In the genomic region with DNA sequence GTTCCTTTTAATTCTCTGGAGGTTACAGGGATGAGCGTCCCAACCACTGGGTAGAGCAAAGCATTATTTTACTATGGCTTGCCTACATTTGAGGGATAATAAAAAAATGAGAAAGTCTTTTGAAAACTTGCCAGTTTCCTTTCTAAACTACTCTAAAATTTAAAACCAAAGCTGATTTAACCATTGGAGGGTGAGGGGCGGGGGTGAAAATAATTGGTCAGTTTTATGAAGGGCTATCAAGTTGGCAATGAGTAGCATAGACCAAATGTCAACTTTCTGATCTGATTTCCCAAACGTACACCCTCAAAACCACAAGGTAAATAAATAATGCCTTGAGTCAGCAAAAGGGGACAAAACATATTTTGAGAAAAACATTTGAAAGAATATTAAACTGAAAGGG, we compare ENCODE assay signal across 28 cellular contexts.
"Had no signal": no experiment of that assay in that cellular context is flagged by ENCODE, and none has a peak within 500 bp of the region (broad histone marks: within the 10 kb centered on the region; RNA-seq: fewer than 3 reads in every experiment).

No MANE protein-coding gene starts in this region.

- H3K4me3 Mint-ChIP-seq: brain; naive thymus-derived CD8-positive, alpha-beta T cell; neural crest cell; type B pancreatic cell had no signal

- H3K27me3 ChIP-seq: ascending aorta, cardiac muscle cell, colonic mucosa, esophagus squamous epithelium, pancreas, spleen, uterus had no signal

- H3K9me3 Mint-ChIP-seq: brain, neural crest cell, type B pancreatic cell had no signal

- H3K36me3 ChIP-seq: ascending aorta, cardiac muscle cell, colonic mucosa, pancreas, thoracic aorta, uterus had no signal

- H3K27ac Mint-ChIP-seq: type B pancreatic cell had no signal

- H3K27ac ChIP-seq: ascending aorta, cardiac muscle cell, colonic mucosa, epithelial cell of prostate, esophagus squamous epithelium, pancreas, psoas muscle, spleen, thoracic aorta, uterus had no signal

- DNase-seq: activated CD4-positive, CD25-positive, alpha-beta regulatory T cell treated with anti-CD3 and anti-CD28 coated beads, Interleukin-2, amount 50 U/mL, for 72 hours; activated gamma-delta T cell treated with Interleukin-2 at 50 U/mL for 16 hours; activated T-cell treated with anti-CD3 and anti-CD28 coated beads for 4 hours; cerebellar nuclear complex; colonic mucosa; effector CD8-positive, alpha-beta T cell; esophagus squamous epithelium; islet precursor cell; left cardiac atrium; mammary epithelial cell; naive thymus-derived CD8-positive, alpha-beta T cell; nucleus accumbens; pancreas; psoas muscle; spleen; stimulated activated naive CD4-positive, alpha-beta T cell treated with Interleukin-2 at 50 U/mL for 16 hours; T-helper 2 cell; uterus had no signal

- H3K4me1 ChIP-seq: ascending aorta, colonic mucosa, esophagus squamous epithelium, pancreas, psoas muscle, uterus had no signal

- H3K9me3 ChIP-seq: ascending aorta, colonic mucosa, esophagus squamous epithelium, pancreas, psoas muscle, spleen, thoracic aorta, uterus had no signal

- H3K4me3 ChIP-seq: ascending aorta, cardiac muscle cell, colonic mucosa, esophagus squamous epithelium, pancreas, psoas muscle, spleen, thoracic aorta, uterus had no signal

- ATAC-seq: activated naive CD4-positive, alpha-beta T cell treated with anti-CD3 and anti-CD28 coated beads, Interleukin-2, amount 50 U/mL, for 72 hours; left cardiac atrium; naive thymus-derived CD8-positive, alpha-beta T cell; pancreas; psoas muscle had no signal

- FAIRE-seq: endometrium, frontal cortex, pancreas had no signal
